1 cellular context compared by ENCODE assay signal in genomic region chr10:36559990-36560389, GRCh38.
TF ChIP-seq lines count a peak whose summit lies in the region.

No MANE protein-coding gene starts in this region.

TF ChIP-seq in GM23338, 12 proteins besides CTCF, POLR2A, EP300 and RAD21 (continued from another document):
- no peak for TF ChIP-seq ETS1 (IDR thresholded peaks at IDR 0.05)
- TF ChIP-seq JUNB (IDR thresholded peaks at IDR 0.05; ENCODE audit: unreplicated experiment): no peak
- TF ChIP-seq CREB1 (CRISPR knock-in tag; IDR thresholded peaks at IDR 0.05; ENCODE audit: low read depth): no peak
- no peak for TF ChIP-seq NANOG (IDR thresholded peaks at IDR 0.05; ENCODE audit: borderline replicate concordance)
- no peak for TF ChIP-seq ZNF114 (CRISPR knock-in tag; IDR thresholded peaks at IDR 0.05)
- TF ChIP-seq EZH2 (IDR thresholded peaks at IDR 0.05; ENCODE audit: low read depth, unreplicated experiment): no peak
- no peak for TF ChIP-seq EZH2phosphoT487 (IDR thresholded peaks at IDR 0.05; ENCODE audit: unreplicated experiment)
- no peak for TF ChIP-seq POLR2AphosphoS5 (IDR thresholded peaks at IDR 0.05; ENCODE audit: low read depth)
- no peak for TF ChIP-seq ZNF331 (CRISPR knock-in tag; IDR thresholded peaks at IDR 0.05; ENCODE audit: low read depth)
